ENCODE assay signal across 16 cellular contexts in genomic region chr13:28128926-28129325, GRCh38.
"Had no signal": no experiment of that assay in that cellular context is flagged by ENCODE, and none has a peak within 500 bp of the region (broad histone marks: within the 10 kb centered on the region; RNA-seq: fewer than 3 reads in every experiment).

No MANE protein-coding gene starts in this region.

- H3K4me1 ChIP-seq: tibial artery had no signal

- ATAC-seq: left colon, left ventricle myocardium superior, natural killer cell, sciatic nerve had no signal

- H3K9me3 Mint-ChIP-seq: natural killer cell, neural crest cell had no signal

- H3K27ac Mint-ChIP-seq: natural killer cell had no signal

- H3K4me3 ChIP-seq: coronary artery, hepatocyte, lung, skin epidermis, tibial artery had no signal

- H3K4me2 ChIP-seq: hepatocyte had no signal

- H3K4me3 Mint-ChIP-seq: natural killer cell, neural crest cell had no signal

- DNase-seq: effector CD4-positive, alpha-beta T cell; foreskin melanocyte; head of caudate nucleus; left colon; left ventricle myocardium superior; natural killer cell; stimulated activated CD4-positive, alpha-beta T cell treated with anti-CD3 and anti-CD28 coated beads, Interleukin-2, amount 100 ng/mL, for 24 hours; stimulated activated CD4-positive, alpha-beta T cell treated with anti-CD3 and anti-CD28 coated beads, Interleukin-4, amount 100 ng/mL, for 4 hours; stimulated activated naive CD4-positive, alpha-beta T cell treated with Interleukin-2 at 50 U/mL for 16 hours; tibial artery had no signal

- H3K36me3 Mint-ChIP-seq: natural killer cell had no signal

- H3K27ac ChIP-seq: coronary artery, hepatocyte, skin epidermis, tibial artery had no signal

- H3K36me3 ChIP-seq: tibial artery had no signal

- H3K79me2 ChIP-seq: hepatocyte had no signal

- H3K27me3 ChIP-seq: hepatocyte, tibial artery had no signal

- H3K4me1 Mint-ChIP-seq: natural killer cell, neural crest cell had no signal
